In the genomic region with DNA sequence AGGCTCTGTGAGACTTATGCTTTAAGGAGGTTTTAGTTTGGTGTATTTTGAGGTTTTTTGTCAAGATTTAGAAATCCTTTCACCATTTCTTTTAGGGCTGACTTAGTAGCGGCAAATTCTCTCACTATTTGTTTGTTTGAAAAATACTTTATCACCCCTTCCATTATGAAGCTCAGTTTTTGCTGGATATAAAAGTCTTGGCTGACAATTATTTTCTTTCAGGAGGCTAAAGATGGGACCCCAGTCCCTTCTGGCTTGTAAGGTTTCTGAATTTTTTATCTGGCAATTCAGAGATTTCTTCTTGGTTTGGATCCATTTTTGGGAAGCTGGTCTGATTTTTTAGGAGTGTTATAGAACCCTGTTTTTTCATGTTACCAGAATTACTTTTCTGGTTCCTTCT, we compare ENCODE assay signal across 8 cellular contexts.
"Had no signal": no experiment of that assay in that cellular context is flagged by ENCODE, and none has a peak within 500 bp of the region (broad histone marks: within the 10 kb centered on the region; RNA-seq: fewer than 3 reads in every experiment).

No MANE protein-coding gene starts in this region.

- H3K27ac ChIP-seq: GM23248 had no signal

- DNase-seq: GM23248, GOT3, H7, H9, HCEC 1CT, HFFc6 had no signal

- H3K4me3 ChIP-seq: GM23248, GM23338, HAP-1 had no signal

- H3K36me3 ChIP-seq: HAP-1 had no signal

- H3K4me1 ChIP-seq: HAP-1 had no signal

- H3K9me3 ChIP-seq: HAP-1 had no signal
